8 cellular contexts compared by ENCODE assay signal in the genomic region with DNA sequence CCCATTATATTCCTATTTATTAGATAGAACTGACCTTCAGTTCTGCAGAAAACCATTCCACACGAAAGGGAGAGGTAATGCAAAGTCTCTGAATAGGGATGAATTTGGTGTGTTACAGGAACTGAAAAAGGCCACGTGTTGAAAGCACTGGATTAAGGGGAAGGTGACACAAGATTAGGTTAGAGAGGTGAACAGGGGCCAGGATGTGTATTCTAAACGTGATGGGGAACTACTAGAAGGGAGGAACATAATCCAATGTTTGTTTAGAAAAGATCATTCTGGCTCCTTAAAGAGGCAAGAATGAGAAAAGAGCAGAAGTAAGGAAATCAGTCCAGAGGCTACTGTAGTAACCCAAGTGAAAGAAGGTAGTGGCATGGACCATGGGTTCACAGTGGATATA. TPM values are rescaled to one million over a fixed set of nuclear protein-coding genes. Genes with fewer than 3 reads are reported as not detected.
A peak's percentile ranks its signal among the peaks of the same experiment; 100 is the strongest.
DNase-seq lines count a peak whose midpoint lies in the region; ATAC-seq and TF ChIP-seq lines count a peak whose summit lies in the region.

No MANE protein-coding gene starts in this region.

- no TSS peak for BruUV-seq in A673 (replicated peaks; lab: Mats Ljungman, UMichigan)

- WGBS in tibial nerve, 2 donors = 16 to 19% methylated on average over 3 of the region's 3 CpGs

- TF ChIP-seq CTCF in A673 (conservative IDR thresholded peaks at IDR 0.05; ENCODE audit: low read depth, low read length) (no peak), tibial nerve (IDR thresholded peaks at IDR 0.05) (no peak)

- H3K27ac ChIP-seq in A673 (ENCODE audit: low read depth, low read length, poor library complexity, severe bottlenecking) (peak overlapping the region; percentile 12), iPS-18a (ENCODE audit: low read length) (no peak overlapping the region), tibial nerve (peak overlapping the region in 1 of 4 donors; percentile 93)

- peaks cover 4% of the 10 kb centered on the region for H3K36me3 Mint-ChIP-seq in T-cell

- H3K9me3 Mint-ChIP-seq in T-cell = no peaks in the 10 kb centered on the region

- H3K4me3 ChIP-seq in A673 (ENCODE audit: low read depth, low read length, poor library complexity, severe bottlenecking) = peak overlapping the region; percentile 64
- peak overlapping the region; percentile 93; the same call in 1 of the 2 replicates for H3K4me3 ChIP-seq in GM08714 (ENCODE audit: low read length)
- H3K4me3 ChIP-seq in iPS-18a (ENCODE audit: low read length) = peak overlapping the region; percentile 96
- H3K4me3 ChIP-seq in tibial nerve = peak overlapping the region in 1 of 4 donors; percentile 77

- no peak for TF ChIP-seq EP300 in tibial nerve (IDR thresholded peaks at IDR 0.05)

- ATAC-seq in T-cell (replicated peaks in 1 of 4) (no peak), GM21723 (IDR thresholded peaks at IDR 0.05; ENCODE audit: unreplicated experiment) (no peak)

- intact Hi-C loops in A673 (cut with micrococcal nuclease; ENCODE audit: unreplicated experiment) = loop anchor here (5.0 to 10.0 kb wide), 3 partner anchors 119 to 449 kb away; partner anchors contain the start of genes NKAPL, ZKSCAN4 and ZSCAN31

- H3K27ac Mint-ChIP-seq in T-cell = peak overlapping the region; percentile 94 to 97

- DNase-seq in A673 (ENCODE audit: low spot score) (no peak), T-cell (no peak), 8988T (no peak), hypothalamus (lab: John Stamatoyannopoulos, UW) (no peak), tibial nerve (ENCODE audit: low spot score in 2 of 2) (no peak)

- no peaks in the 10 kb centered on the region for H3K27me3 ChIP-seq in A673 (replicated peaks; ENCODE audit: insufficient read depth, low read depth, low read length, poor library complexity)
- peaks cover 25% of the 10 kb centered on the region for H3K27me3 ChIP-seq in iPS-18a (ENCODE audit: control insufficient read depth, insufficient read depth, low read length)
- H3K27me3 ChIP-seq in tibial nerve = no peaks in the 10 kb centered on the region

- H3K4me1 ChIP-seq in A673 (ENCODE audit: insufficient read depth, low read length, poor library complexity, severe bottlenecking) (peaks cover 18% of the 10 kb centered on the region), iPS-18a (ENCODE audit: control insufficient read depth, low read depth, low read length) (peaks cover 9% of the 10 kb centered on the region), tibial nerve (peaks cover 0 to 54% (median 11%) of the 10 kb centered on the region in 4 donors)

- H3K9ac ChIP-seq in iPS-18a (ENCODE audit: low read length) = peak overlapping the region; percentile 90

- peaks cover 72 to 74% (median 73%) of the 10 kb centered on the region in 3 donors for H3K4me1 Mint-ChIP-seq in T-cell

- H3K9me3 ChIP-seq in A673 (ENCODE audit: low read depth, low read length, poor library complexity, severe bottlenecking) (no peaks in the 10 kb centered on the region), iPS-18a (ENCODE audit: control insufficient read depth, low read depth, low read length) (no peaks in the 10 kb centered on the region), tibial nerve (no peaks in the 10 kb centered on the region)

- peak overlapping the region; percentile 91 to 95 (median 91) for H3K4me3 Mint-ChIP-seq in T-cell

- no peak for TF ChIP-seq POLR2A in tibial nerve (IDR thresholded peaks at IDR 0.05)

- POLR2A ChIA-PET in A673 (lab: Charles Lee; ENCODE audit: low non-redundant PET) = no interaction called here
- POLR2A ChIA-PET in T-cell (lab: Charles Lee) = no interaction called here

- H3K27me3 Mint-ChIP-seq in T-cell = no peaks in the 10 kb centered on the region

- CTCF ChIA-PET in A673 (lab: Charles Lee) (interaction anchor here (1.1 kb wide), 1 partner anchor 221 kb away, joined by 5 read pairs; no protein-coding TSS in a partner anchor), T-cell (lab: Charles Lee) (interaction anchor here in 1 of 2 donors (2.5 kb wide), 1 partner anchor 10 kb away, joined by 11 read pairs; no protein-coding TSS in a partner anchor)

- H3K36me3 ChIP-seq in A673 (ENCODE audit: insufficient read depth, low read length, poor library complexity, severe bottlenecking) (peaks cover 14% of the 10 kb centered on the region), iPS-18a (ENCODE audit: control insufficient read depth, low read depth, low read length) (no peaks in the 10 kb centered on the region), tibial nerve (peaks cover 0 to 11% (median 0%) of the 10 kb centered on the region in 3 donors)

RNA-seq across cellular contexts. Expression of gene ZKSCAN8, which starts 6.3 kb away (rescaled TPM):
- total RNA-seq in A673 (2021) = 29.4 and 29.8 TPM in 2 replicates
- 10 to 100 TPM; 23.3 to 35.7 (median 35.0) TPM for total RNA-seq in T-cell
- total RNA-seq in tibial nerve = 10 to 100 TPM; 19.8 to 38.4 (median 24.8) TPM

RNA-seq across cellular contexts. Expression of gene ZSCAN16, which starts 11.0 kb away (rescaled TPM):
- total RNA-seq in A673 (2021) (8.0 and 9.0 TPM in 2 replicates), T-cell (10 to 100 TPM in 3 of 5 donors, 1 to 10 TPM in 2; 5.9 to 13.1 (median 10.7) TPM), tibial nerve (1 to 10 TPM in 3 of 4 donors, under 1 TPM in 1; 0.78 to 9.9 (median 3.6) TPM)

RNA-seq across cellular contexts. Expression of gene ZNF165, which starts 55.0 kb away (rescaled TPM):
- total RNA-seq in A673 (2021) (0.58 and 0.85 TPM in 2 replicates), T-cell (1 to 10 TPM in 3 of 5 donors, under 1 TPM in 2; 0.79 to 7.2 (median 1.4) TPM), tibial nerve (1 to 10 TPM in 1 of 4 donors, under 1 TPM in 3; 0.30 to 2.2 (median 0.43) TPM)
